Comparison of ENCODE assay signal across 25 cellular contexts in genomic region chr20:22491188-22491500, GRCh38.
DNase-seq lines count a peak whose midpoint lies in the region; ATAC-seq and TF ChIP-seq lines count a peak whose summit lies in the region.
"Had no signal": no experiment of that assay in that cellular context is flagged by ENCODE, and none has a peak within 500 bp of the region (broad histone marks: within the 10 kb centered on the region; RNA-seq: fewer than 3 reads in every experiment).

No MANE protein-coding gene starts in this region.

- no peak overlapping the region for H3K18ac ChIP-seq in mesendoderm (ENCODE audit: low read length)

- H3K4ac ChIP-seq in mesendoderm (ENCODE audit: low read depth, low read length), result no peak overlapping the region

- H2BK120ac ChIP-seq in mesendoderm (ENCODE audit: low read depth, low read length), result no peak overlapping the region

- WGBS in mesendoderm (ENCODE audit: extremely low coverage, insufficient coverage, low lambda C conversion rate), result no CpG with 5 or more reads among the region's 3 CpGs

- no peaks in the 10 kb centered on the region for H3K36me3 ChIP-seq in mesendoderm (ENCODE audit: control insufficient read depth, insufficient read depth, low read length)
- H3K36me3 ChIP-seq in upper lobe of right lung, result no peaks in the 10 kb centered on the region
- H3K36me3 ChIP-seq in ascending aorta, result no peaks in the 10 kb centered on the region
- H3K36me3 ChIP-seq: heart right ventricle, SJCRH30 had no signal

- H2BK5ac ChIP-seq in mesendoderm (ENCODE audit: low read length), result no peak overlapping the region

- H2BK15ac ChIP-seq in mesendoderm (replicated peaks; ENCODE audit: low read depth), result no peak overlapping the region

- H2AK5ac ChIP-seq in mesendoderm (ENCODE audit: low read length), result no peak overlapping the region

- DNase-seq in NCI-H2107 treated with DMSO at 0.1 percent for 48 hours (lab: John Stamatoyannopoulos, UW; ENCODE audit: unreplicated experiment), result peak; percentile 22
- no peak for DNase-seq in NCI-H2107 (lab: John Stamatoyannopoulos, UW)
- DNase-seq in epithelial cell of proximal tubule (ENCODE audit: low read depth), result peak; percentile 7
- no peak for DNase-seq in mesendoderm
- DNase-seq in upper lobe of right lung, result no peak
- no peak for DNase-seq in ascending aorta (ENCODE audit: low spot score in 2 of 2)
- no peak for DNase-seq in ACHN
- DNase-seq: activated CD4-positive, alpha-beta T cell treated with anti-CD3 and anti-CD28 coated beads, Interleukin-2, amount 50 U/mL, for 4 hours; CD8-positive, alpha-beta memory T cell; effector memory CD4-positive, alpha-beta T cell; foreskin keratinocyte; GM23248; heart right ventricle; Kasumi-1; left cardiac atrium; mesenchymal stem cell; NCI-H1694; NCI-H2227 treated with DMSO at 0.1 percent for 48 hours; SJCRH30; stimulated activated CD4-positive, alpha-beta T cell treated with anti-CD3 and anti-CD28 coated beads, Interleukin-2, amount 100 ng/mL, for 24 hours; T-cell had no signal

- H3K27me3 ChIP-seq in mesendoderm (ENCODE audit: insufficient read depth, low read length, poor library complexity) (no peaks in the 10 kb centered on the region), upper lobe of right lung (no peaks in the 10 kb centered on the region), ascending aorta (no peaks in the 10 kb centered on the region)
- H3K27me3 ChIP-seq: SJCRH30 had no signal

- H3K4me1 ChIP-seq in mesendoderm (ENCODE audit: control insufficient read depth, low read depth, low read length) (no peaks in the 10 kb centered on the region), upper lobe of right lung (no peaks in the 10 kb centered on the region), ascending aorta (no peaks in the 10 kb centered on the region)
- H3K4me1 ChIP-seq: foreskin keratinocyte, heart right ventricle, SJCRH30 had no signal

- peak overlapping the region; percentile 54 for H3K56ac ChIP-seq in mesendoderm (ENCODE audit: low read length)

- H3K4me3 ChIP-seq in epithelial cell of proximal tubule (ENCODE audit: low read depth, low read length) (peak overlapping the region; percentile 27), mesendoderm (ENCODE audit: low read length) (no peak overlapping the region), upper lobe of right lung (no peak overlapping the region), ascending aorta (no peak overlapping the region)
- H3K4me3 ChIP-seq: GM23248, heart right ventricle, SJCRH30, skin epidermis had no signal

- intact Hi-C loops in upper lobe of right lung (cut with DNase I) (no loop called here), ascending aorta (cut with DNase I) (no loop called here)

- no peak overlapping the region for H3K4me2 ChIP-seq in mesendoderm (ENCODE audit: low read length)

- ATAC-seq in upper lobe of right lung (no peak), GM18502 (IDR thresholded peaks at IDR 0.05; ENCODE audit: poor library complexity, unreplicated experiment) (no peak)
- ATAC-seq: esophagus mucosa, foreskin keratinocyte, heart right ventricle, left cardiac atrium, T-cell had no signal

- H3K9me3 ChIP-seq in upper lobe of right lung (no peaks in the 10 kb centered on the region), ascending aorta (no peaks in the 10 kb centered on the region)
- H3K9me3 ChIP-seq: heart right ventricle, SJCRH30 had no signal

- no peaks in the 10 kb centered on the region for H3K79me2 ChIP-seq in mesendoderm (ENCODE audit: control insufficient read depth, insufficient read depth, low read length)

- peak overlapping the region; percentile 43 for H3K27ac ChIP-seq in mesendoderm (ENCODE audit: low read depth, low read length)
- H3K27ac ChIP-seq in upper lobe of right lung, result peak overlapping the region; percentile 52
- no peak overlapping the region for H3K27ac ChIP-seq in ascending aorta
- H3K27ac ChIP-seq: foreskin keratinocyte, GM23248, heart right ventricle, HL-60, SJCRH30, skin epidermis had no signal

- H3K23ac ChIP-seq in mesendoderm (ENCODE audit: low read length), result no peak overlapping the region

- TF ChIP-seq CTCF in epithelial cell of proximal tubule (conservative IDR thresholded peaks at IDR 0.05; ENCODE audit: low read depth, low read length) (no peak), upper lobe of right lung (IDR thresholded peaks at IDR 0.05) (no peak), ascending aorta (IDR thresholded peaks at IDR 0.05) (no peak)

- H4K8ac ChIP-seq in mesendoderm (ENCODE audit: low read depth, low read length), result no peak overlapping the region

- H3K79me1 ChIP-seq in mesendoderm (ENCODE audit: low read length), result no peaks in the 10 kb centered on the region

- no peak overlapping the region for H4K5ac ChIP-seq in mesendoderm (ENCODE audit: low read length)

- in situ Hi-C loops in ACHN (cut with HindIII; ENCODE audit: low pct_ligation_motif_present, low pct_unique_long_range_greater_than_20kb, low sequenced_read_pairs), result no loop called here

- H3K9ac ChIP-seq in mesendoderm (ENCODE audit: low read length), result no peak overlapping the region
- H3K9ac ChIP-seq: GM23248 had no signal

Comparison
In these comparisons a context has a peak if more than half of its experiments do, and no peak if none do; other contexts are left out.
1. DNase-seq: peak in NCI-H2107 treated with DMSO at 0.1 percent for 48 hours (single experiment) and epithelial cell of proximal tubule (single experiment); none in NCI-H2107 (single experiment), mesendoderm (single experiment), upper lobe of right lung (single experiment), ascending aorta (0 of 2) and ACHN (single experiment).
2. H3K27ac ChIP-seq: peak in mesendoderm (single experiment) and upper lobe of right lung (single experiment); none in ascending aorta (0 of 2).